8 cellular contexts compared by ENCODE assay signal in genomic region chr5:38845555-38846378, GRCh38. TPM values are rescaled to one million over a fixed set of nuclear protein-coding genes. Genes with fewer than 3 reads are reported as not detected.
A peak's percentile ranks its signal among the peaks of the same experiment; 100 is the strongest.
DNase-seq lines count a peak whose midpoint lies in the region; ATAC-seq and TF ChIP-seq lines count a peak whose summit lies in the region.

Gene OSMR, plus strand, starts transcription at chr5:38846012. Its CDS starts 23,033 bp downstream, at chr5:38869045.

- H3K4me1 Mint-ChIP-seq in CD14-positive monocyte (peaks cover 17% of the 10 kb centered on the region), osteocyte (ENCODE audit: unreplicated experiment) (peaks cover 42% of the 10 kb centered on the region)

- H3K27me3 ChIP-seq in heart right ventricle = peaks cover 0 to 51% (median 17%) of the 10 kb centered on the region in 7 donors

- DNase-seq in CD14-positive monocyte (ENCODE audit: low spot score) = no peak
- DNase-seq in HuH-7.5 (ENCODE audit: low spot score) = peak; percentile 88
- peak in 42 of 56 donors; percentile 4 to 73 (median 28) for DNase-seq in amygdala (lab: John Stamatoyannopoulos, UW)
- peak; percentile 91 to 93 for DNase-seq in heart right ventricle
- peak; percentile 94 for DNase-seq in osteocyte (ENCODE audit: extremely low spot score, unreplicated experiment)
- DNase-seq in activated gamma-delta T cell (lab: John Stamatoyannopoulos, UW) = no peak
- DNase-seq in NCI-H1417 (lab: John Stamatoyannopoulos, UW) = no peak

- peaks cover 0 to 4% (median 0%) of the 10 kb centered on the region in 11 donors for H3K9me3 ChIP-seq in heart right ventricle

- H3K4me3 ChIP-seq in heart right ventricle = peak within 1 kb of the TSS; percentile 51 to 87 (median 76)

- H3K4me1 ChIP-seq in heart right ventricle = peaks cover 0 to 33% (median 16%) of the 10 kb centered on the region in 9 donors

- H3K27me3 Mint-ChIP-seq in CD14-positive monocyte (ENCODE audit: low read depth in 3 of 3) (peaks cover 59 to 73% (median 62%) of the 10 kb centered on the region in 3 donors), osteocyte (ENCODE audit: unreplicated experiment) (no peaks in the 10 kb centered on the region)

- WGBS in heart right ventricle, 2 donors = 1% methylated on average over 80 to 88 of the region's 88 CpGs

- H3K36me3 ChIP-seq in heart right ventricle = peaks cover 0 to 12% (median 0%) of the 10 kb centered on the region in 9 donors

- peaks cover 0 to 3% of the 10 kb centered on the region in 2 donors for H3K36me3 Mint-ChIP-seq in CD14-positive monocyte
- peaks cover 15% of the 10 kb centered on the region for H3K36me3 Mint-ChIP-seq in osteocyte (ENCODE audit: unreplicated experiment)

- H3K4me3 Mint-ChIP-seq in CD14-positive monocyte (peak within 1 kb of the TSS; percentile 83 to 94), osteocyte (ENCODE audit: unreplicated experiment) (peak within 1 kb of the TSS; percentile 91)

- ATAC-seq in heart right ventricle (peak; percentile 95 to 98 (median 96)), GM18858 (IDR thresholded peaks at IDR 0.05; ENCODE audit: unreplicated experiment) (no peak)

- intact Hi-C loops in CD14-positive monocyte (cut with micrococcal nuclease) = no loop called here
- intact Hi-C loops in heart right ventricle (cut with DNase I) = loop anchor here in 1 of 10 donors (5.0 kb wide), 1 partner anchor 77 kb away; no protein-coding TSS in a partner anchor

- TF ChIP-seq CTCF in CD14-positive monocyte (IDR thresholded peaks at IDR 0.05) = no peak
- no peak for TF ChIP-seq CTCF in heart right ventricle (IDR thresholded peaks at IDR 0.05)
- no peak for TF ChIP-seq CTCF in osteocyte (IDR thresholded peaks at IDR 0.05)

- no peak within 1 kb of the TSS for H3K27ac Mint-ChIP-seq in CD14-positive monocyte
- peak within 1 kb of the TSS; percentile 94 for H3K27ac Mint-ChIP-seq in osteocyte (ENCODE audit: unreplicated experiment)

- peak within 1 kb of the TSS; percentile 74 to 98 (median 96) for H3K27ac ChIP-seq in heart right ventricle

- H3K9me3 Mint-ChIP-seq in CD14-positive monocyte (peaks cover 0 to 22% (median 15%) of the 10 kb centered on the region in 7 donors), osteocyte (ENCODE audit: unreplicated experiment) (peaks cover 4% of the 10 kb centered on the region)

RNA-seq across cellular contexts. Expression of gene OSMR, which starts in this region (rescaled TPM):
- not detected for polyA plus RNA-seq in CD14-positive monocyte
- 10 to 100 TPM in 3 of 10 donors, 1 to 10 TPM in 7; 3.9 to 33.4 (median 8.3) TPM for total RNA-seq in heart right ventricle
- polyA plus RNA-seq in heart right ventricle = 10 to 100 TPM in 1 of 2 donors, 1 to 10 TPM in 1; 6.6 to 11.8 TPM
- total RNA-seq in osteocyte = 33.1 and 34.4 TPM in 2 replicates

Comparison
In these comparisons a context has a peak if more than half of its experiments do, and no peak if none do; other contexts are left out.
1. RNA of gene OSMR (polyA plus RNA-seq): 6.6 to 11.8 TPM in heart right ventricle; not detected in CD14-positive monocyte; every median in the first group is over 4 times any median in the second.
2. DNase-seq: peak in HuH-7.5 (single experiment), amygdala (42 of 56), heart right ventricle (2 of 2) and osteocyte (single experiment); none in CD14-positive monocyte (single experiment), activated gamma-delta T cell (single experiment) and NCI-H1417 (0 of 3).